ENCODE assay signal across 9 cellular contexts in genomic region chr11:554428-554823, GRCh38. TPM values are rescaled to one million over a fixed set of nuclear protein-coding genes. Genes with fewer than 3 reads are reported as not detected.
DNase-seq lines count a peak whose midpoint lies in the region; ATAC-seq and TF ChIP-seq lines count a peak whose summit lies in the region.
"Had no signal": no experiment of that assay in that cellular context is flagged by ENCODE, and none has a peak within 500 bp of the region (broad histone marks: within the 10 kb centered on the region; RNA-seq: fewer than 3 reads in every experiment).

No MANE protein-coding gene starts in this region.

- peak overlapping the region; percentile 56 for H3K4me3 Mint-ChIP-seq in CD8-positive, alpha-beta T cell

- no peaks in the 10 kb centered on the region for H3K9me2 ChIP-seq in Loucy (replicated peaks; ENCODE audit: low read depth, low read length)

- H4K20me1 ChIP-seq in Loucy (ENCODE audit: insufficient read depth, low read length, poor library complexity, severe bottlenecking), result no peaks in the 10 kb centered on the region

- no peak for TF ChIP-seq CTCF in CD8-positive, alpha-beta T cell (IDR thresholded peaks at IDR 0.05)
- TF ChIP-seq CTCF in Loucy (conservative IDR thresholded peaks at IDR 0.05; ENCODE audit: low read length), result no peak
- no peak for TF ChIP-seq CTCF in coronary artery (IDR thresholded peaks at IDR 0.05)

- no peaks in the 10 kb centered on the region for H3K9me3 ChIP-seq in CD8-positive, alpha-beta T cell (ENCODE audit: low read length)
- no peaks in the 10 kb centered on the region for H3K9me3 ChIP-seq in Loucy (ENCODE audit: insufficient read depth, low read depth, low read length)
- H3K9me3 ChIP-seq in neuron (ENCODE audit: low read length), result peaks cover 4% of the 10 kb centered on the region

- H3K4me1 ChIP-seq in CD8-positive, alpha-beta T cell (ENCODE audit: insufficient read depth, low read length), result peaks cover 11% of the 10 kb centered on the region
- H3K4me1 ChIP-seq in Loucy (ENCODE audit: insufficient read depth, low read length, poor library complexity, severe bottlenecking) (peaks cover 7% of the 10 kb centered on the region), neuron (ENCODE audit: insufficient read depth, low read length) (peaks cover 16% of the 10 kb centered on the region)

- H3K27ac ChIP-seq in CD8-positive, alpha-beta T cell (ENCODE audit: low read depth, low read length), result no peak overlapping the region
- no peak overlapping the region for H3K27ac ChIP-seq in coronary artery

- H3K27me3 ChIP-seq in CD8-positive, alpha-beta T cell (ENCODE audit: insufficient read depth, low read length), result no peaks in the 10 kb centered on the region
- no peaks in the 10 kb centered on the region for H3K27me3 ChIP-seq in Loucy (ENCODE audit: insufficient read depth, low read length, poor library complexity, severe bottlenecking)
- peaks cover 37% of the 10 kb centered on the region for H3K27me3 ChIP-seq in neuron (ENCODE audit: insufficient read depth, low read length)

- H3K27ac Mint-ChIP-seq in CD8-positive, alpha-beta T cell, result no peak overlapping the region
- H3K27ac Mint-ChIP-seq: activated naive CD4-positive, alpha-beta T cell treated with anti-CD3 and anti-CD28 coated beads, Interleukin-2, amount 50 U/mL, for 72 hours had no signal

- DNase-seq in CD8-positive, alpha-beta T cell, result no peak
- DNase-seq in coronary artery (ENCODE audit: low spot score) (no peak), foreskin melanocyte (no peak), DMS114 treated with DMSO at 0.1 percent for 48 hours (lab: John Stamatoyannopoulos, UW; ENCODE audit: unreplicated experiment) (no peak), activated T-cell treated with anti-CD3 and anti-CD28 coated beads for 4 hours (no peak)

- H3K4me2 ChIP-seq in Loucy (ENCODE audit: low read depth, low read length, poor library complexity, severe bottlenecking), result peak overlapping the region; percentile 86

- CTCF ChIA-PET in CD8-positive, alpha-beta T cell (lab: Charles Lee), result interaction anchor here (0.6 to 3.7 kb wide), 23 partner anchors 9 to 210 kb away, joined by 3 to 44 read pairs (median 3); partner anchors contain the start of gene TMEM80

- H3K79me2 ChIP-seq in Loucy (ENCODE audit: insufficient read depth, low read length), result no peaks in the 10 kb centered on the region

- peak overlapping the region; percentile 39 for H3K4me3 ChIP-seq in CD8-positive, alpha-beta T cell (ENCODE audit: low read depth, low read length)
- H3K4me3 ChIP-seq in Loucy (ENCODE audit: low read length, poor library complexity, severe bottlenecking) (peak overlapping the region; percentile 69), coronary artery (peak overlapping the region; percentile 65), neuron (ENCODE audit: low read length) (no peak overlapping the region)

- H3K4me1 Mint-ChIP-seq in CD8-positive, alpha-beta T cell (ENCODE audit: low read depth), result peaks cover 2% of the 10 kb centered on the region

- no peaks in the 10 kb centered on the region for H3K36me3 ChIP-seq in CD8-positive, alpha-beta T cell (ENCODE audit: insufficient read depth, low read length)
- H3K36me3 ChIP-seq in Loucy (ENCODE audit: insufficient read depth, low read length) (no peaks in the 10 kb centered on the region), neuron (ENCODE audit: insufficient read depth, low read length) (no peaks in the 10 kb centered on the region)

- H3K27me3 Mint-ChIP-seq in CD8-positive, alpha-beta T cell (ENCODE audit: low read depth), result no peaks in the 10 kb centered on the region

- H3F3A ChIP-seq in Loucy (ENCODE audit: low read depth), result no peaks in the 10 kb centered on the region

- H2AFZ ChIP-seq in Loucy (ENCODE audit: low read length) (peak overlapping the region; percentile 83; the same call in 1 of the 2 replicates), neuron (ENCODE audit: low read depth, low read length) (peak overlapping the region; percentile 57)

- intact Hi-C loops in CD8-positive, alpha-beta T cell (cut with DNase I, micrococcal nuclease), result loop anchor here in 1 of 2 experiments (2.0 kb wide), 2 partner anchors 14 to 36 kb away; no protein-coding TSS in a partner anchor

- no peak for ATAC-seq in CD8-positive, alpha-beta T cell
- no peak for ATAC-seq in HG02571 (IDR thresholded peaks at IDR 0.05; ENCODE audit: unreplicated experiment)

- no peaks in the 10 kb centered on the region for H3K36me3 Mint-ChIP-seq in CD8-positive, alpha-beta T cell
- H3K36me3 Mint-ChIP-seq: activated naive CD4-positive, alpha-beta T cell treated with anti-CD3 and anti-CD28 coated beads, Interleukin-2, amount 50 U/mL, for 72 hours had no signal

- no peaks in the 10 kb centered on the region for H3K9me3 Mint-ChIP-seq in CD8-positive, alpha-beta T cell
- H3K9me3 Mint-ChIP-seq: activated naive CD4-positive, alpha-beta T cell treated with anti-CD3 and anti-CD28 coated beads, Interleukin-2, amount 50 U/mL, for 72 hours had no signal

- peak overlapping the region; percentile 58 for H3K9ac ChIP-seq in Loucy (ENCODE audit: low read depth, low read length, poor library complexity, severe bottlenecking)

- POLR2A ChIA-PET in CD8-positive, alpha-beta T cell (lab: Charles Lee), result interaction anchor here (0.9 to 3.4 kb wide), 8 partner anchors 14 to 192 kb away, joined by 3 to 11 read pairs (median 4); partner anchors contain the start of genes PHRF1, TALDO1 and TMEM80

RNA-seq across cellular contexts. Expression of gene LMNTD2, which starts 6.1 kb away (rescaled TPM):
- total RNA-seq in CD8-positive, alpha-beta T cell, result 1 to 10 TPM; 4.2 to 5.6 TPM

RNA-seq across cellular contexts. Expression of gene RASSF7, which starts 6.3 kb away (rescaled TPM):
- 10 to 100 TPM; 11.8 to 15.3 TPM for total RNA-seq in CD8-positive, alpha-beta T cell

RNA-seq across cellular contexts. Expression of gene LRRC56, which starts 17.1 kb away (rescaled TPM):
- 1 to 10 TPM; 3.2 TPM for total RNA-seq in CD8-positive, alpha-beta T cell

RNA-seq across cellular contexts. Expression of gene HRAS, which starts 19.1 kb away (rescaled TPM):
- total RNA-seq in CD8-positive, alpha-beta T cell, result 10 to 100 TPM; 25.2 to 25.5 TPM

RNA-seq across cellular contexts. Expression of gene PHRF1, which starts 21.8 kb away (rescaled TPM):
- total RNA-seq in CD8-positive, alpha-beta T cell, result 10 to 100 TPM; 43.2 to 44.9 TPM
